1 cellular context compared by ENCODE assay signal in the genomic region with DNA sequence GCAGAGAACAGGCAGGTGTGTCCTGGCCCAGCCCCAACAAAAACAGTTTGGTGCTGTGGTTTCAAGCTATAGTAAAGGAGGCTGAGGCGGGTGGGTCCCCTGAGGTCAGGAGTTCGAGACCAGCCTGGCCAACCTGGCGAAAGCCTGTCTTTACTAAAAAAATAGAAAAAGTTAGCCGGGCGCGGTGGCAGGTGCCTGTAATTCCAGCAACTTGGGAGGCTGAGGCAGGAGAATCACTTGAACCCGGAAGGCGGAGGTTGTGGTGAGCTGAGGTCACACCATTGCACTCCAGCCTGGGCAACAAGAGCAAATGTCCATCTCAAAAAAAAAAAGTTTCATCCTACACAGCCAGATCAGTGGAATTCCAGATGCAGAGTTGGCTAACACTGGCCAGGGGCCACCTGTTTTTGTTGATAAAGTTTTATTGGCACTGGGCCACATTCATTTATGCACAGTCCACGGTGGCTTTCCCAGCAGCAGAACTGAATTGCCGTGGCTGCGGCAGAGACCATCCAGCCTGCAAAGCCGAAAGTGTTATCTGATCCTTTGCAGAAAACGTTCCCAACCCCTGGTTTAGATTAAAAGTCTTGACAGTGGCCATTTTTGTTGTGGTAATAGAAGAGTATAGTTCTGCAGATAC.
TF ChIP-seq lines count a peak whose summit lies in the region.

No MANE protein-coding gene starts in this region.

TF ChIP-seq in HepG2, 621 proteins besides CTCF, POLR2A, EP300 and RAD21:
- TF ChIP-seq THYN1 (CRISPR knock-in tag; IDR thresholded peaks at IDR 0.05; ENCODE audit: borderline replicate concordance, low read depth) (no peak), ZNF253 (CRISPR knock-in tag; IDR thresholded peaks at IDR 0.05; ENCODE audit: borderline replicate concordance) (no peak), SETDB1 (CRISPR knock-in tag; IDR thresholded peaks at IDR 0.05; ENCODE audit: borderline replicate concordance) (no peak), ZBTB49 (CRISPR knock-in tag; IDR thresholded peaks at IDR 0.05; ENCODE audit: borderline replicate concordance) (no peak), PLSCR1 (CRISPR knock-in tag; IDR thresholded peaks at IDR 0.05; ENCODE audit: borderline replicate concordance) (no peak), U2AF1 (optimal IDR thresholded peaks at IDR 0.05; ENCODE audit: low read depth, low read length) (no peak), SAFB2 (CRISPR knock-in tag; IDR thresholded peaks at IDR 0.05; ENCODE audit: borderline replicate concordance, low read depth) (no peak)
- TF ChIP-seq, protein P1, sequence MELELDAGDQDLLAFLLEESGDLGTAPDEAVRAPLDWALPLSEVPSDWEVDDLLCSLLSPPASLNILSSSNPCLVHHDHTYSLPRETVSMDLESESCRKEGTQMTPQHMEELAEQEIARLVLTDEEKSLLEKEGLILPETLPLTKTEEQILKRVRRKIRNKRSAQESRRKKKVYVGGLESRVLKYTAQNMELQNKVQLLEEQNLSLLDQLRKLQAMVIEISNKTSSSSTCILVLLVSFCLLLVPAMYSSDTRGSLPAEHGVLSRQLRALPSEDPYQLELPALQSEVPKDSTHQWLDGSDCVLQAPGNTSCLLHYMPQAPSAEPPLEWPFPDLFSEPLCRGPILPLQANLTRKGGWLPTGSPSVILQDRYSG (CRISPR knock-in tag; IDR thresholded peaks at IDR 0.05) = no peak
- TF ChIP-seq, protein P2, sequence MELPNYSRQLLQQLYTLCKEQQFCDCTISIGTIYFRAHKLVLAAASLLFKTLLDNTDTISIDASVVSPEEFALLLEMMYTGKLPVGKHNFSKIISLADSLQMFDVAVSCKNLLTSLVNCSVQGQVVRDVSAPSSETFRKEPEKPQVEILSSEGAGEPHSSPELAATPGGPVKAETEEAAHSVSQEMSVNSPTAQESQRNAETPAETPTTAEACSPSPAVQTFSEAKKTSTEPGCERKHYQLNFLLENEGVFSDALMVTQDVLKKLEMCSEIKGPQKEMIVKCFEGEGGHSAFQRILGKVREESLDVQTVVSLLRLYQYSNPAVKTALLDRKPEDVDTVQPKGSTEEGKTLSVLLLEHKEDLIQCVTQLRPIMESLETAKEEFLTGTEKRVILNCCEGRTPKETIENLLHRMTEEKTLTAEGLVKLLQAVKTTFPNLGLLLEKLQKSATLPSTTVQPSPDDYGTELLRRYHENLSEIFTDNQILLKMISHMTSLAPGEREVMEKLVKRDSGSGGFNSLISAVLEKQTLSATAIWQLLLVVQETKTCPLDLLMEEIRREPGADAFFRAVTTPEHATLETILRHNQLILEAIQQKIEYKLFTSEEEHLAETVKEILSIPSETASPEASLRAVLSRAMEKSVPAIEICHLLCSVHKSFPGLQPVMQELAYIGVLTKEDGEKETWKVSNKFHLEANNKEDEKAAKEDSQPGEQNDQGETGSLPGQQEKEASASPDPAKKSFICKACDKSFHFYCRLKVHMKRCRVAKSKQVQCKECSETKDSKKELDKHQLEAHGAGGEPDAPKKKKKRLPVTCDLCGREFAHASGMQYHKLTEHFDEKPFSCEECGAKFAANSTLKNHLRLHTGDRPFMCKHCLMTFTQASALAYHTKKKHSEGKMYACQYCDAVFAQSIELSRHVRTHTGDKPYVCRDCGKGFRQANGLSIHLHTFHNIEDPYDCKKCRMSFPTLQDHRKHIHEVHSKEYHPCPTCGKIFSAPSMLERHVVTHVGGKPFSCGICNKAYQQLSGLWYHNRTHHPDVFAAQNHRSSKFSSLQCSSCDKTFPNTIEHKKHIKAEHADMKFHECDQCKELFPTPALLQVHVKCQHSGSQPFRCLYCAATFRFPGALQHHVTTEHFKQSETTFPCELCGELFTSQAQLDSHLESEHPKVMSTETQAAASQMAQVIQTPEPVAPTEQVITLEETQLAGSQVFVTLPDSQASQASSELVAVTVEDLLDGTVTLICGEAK (IDR thresholded peaks at IDR 0.05) = peak; percentile 71
- TF ChIP-seq, protein P2 (CRISPR knock-in tag; IDR thresholded peaks at IDR 0.05) = peak; percentile 98
